In the genomic region with DNA sequence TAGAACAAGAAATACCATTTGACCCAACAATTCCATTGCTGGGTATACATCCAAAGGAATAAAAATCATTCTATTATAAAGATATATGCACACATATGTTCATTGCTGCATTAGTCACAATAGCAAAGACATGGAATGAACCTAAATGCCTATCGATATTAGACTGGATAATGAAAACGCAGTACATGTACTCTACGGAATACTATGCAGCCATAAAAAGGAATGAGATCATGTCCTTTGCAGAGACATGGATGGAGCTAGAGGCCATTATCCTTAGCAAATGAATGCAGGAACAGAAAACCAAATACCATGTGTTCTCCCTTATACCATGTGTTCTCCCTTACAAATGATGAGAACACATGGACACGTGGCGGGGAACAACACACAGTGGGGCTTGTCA, we compare ENCODE assay signal across 33 cellular contexts.
"Had no signal": no experiment of that assay in that cellular context is flagged by ENCODE, and none has a peak within 500 bp of the region (broad histone marks: within the 10 kb centered on the region; RNA-seq: fewer than 3 reads in every experiment).

No MANE protein-coding gene starts in this region.

- FAIRE-seq: astrocyte, bronchial epithelial cell had no signal

- H3K9me3 ChIP-seq: body of pancreas had no signal

- H3K4me1 ChIP-seq: adrenal gland, ascending aorta, body of pancreas, breast epithelium had no signal

- H3K4me3 ChIP-seq: adrenal gland, ascending aorta, body of pancreas, breast epithelium, cardiac muscle cell had no signal

- H3K27me3 ChIP-seq: adrenal gland, ascending aorta, body of pancreas, brain microvascular endothelial cell, breast epithelium, cardiac muscle cell had no signal

- H3K27ac ChIP-seq: adrenal gland, ascending aorta, body of pancreas, brain microvascular endothelial cell, breast epithelium, cardiac muscle cell had no signal

- ATAC-seq: activated naive CD4-positive, alpha-beta T cell treated with anti-CD3 and anti-CD28 coated beads, Interleukin-2, amount 50 U/mL, for 72 hours; activated naive CD8-positive, alpha-beta T cell treated with anti-CD3 and anti-CD28 coated beads, Interleukin-2, amount 50 U/mL, for 24 hours; activated T-cell treated with anti-CD3 and anti-CD28 coated beads, Interleukin-2, amount 50 U/mL, for 4 hours; activated T-cell treated with anti-CD3 and anti-CD28 coated beads, Interleukin-2, amount 50 U/mL, for 72 hours; activated T-helper 17 cell treated with anti-CD3 and anti-CD28 coated beads, Interleukin-2, amount 50 U/mL, for 72 hours; body of pancreas had no signal

- H3K36me3 ChIP-seq: adrenal gland, ascending aorta, brain microvascular endothelial cell, breast epithelium, cardiac muscle cell had no signal

- DNase-seq: activated effector memory CD4-positive, alpha-beta T cell treated with anti-CD3 and anti-CD28 coated beads, Interleukin-2, amount 50 U/mL, for 16 hours; activated effector memory CD4-positive, alpha-beta T cell treated with Interleukin-2 at 50 U/mL for 16 hours; activated gamma-delta T cell; activated gamma-delta T cell treated with Interleukin-2 at 50 U/mL for 16 hours; activated naive CD4-positive, alpha-beta T cell; activated naive CD4-positive, alpha-beta T cell treated with anti-CD3 and anti-CD28 coated beads for 36 hours; activated naive CD4-positive, alpha-beta T cell treated with anti-CD3 and anti-CD28 coated beads, Interleukin-2, amount 10 ng/mL, durations not matched to agents 7 days and 5 days; activated naive CD4-positive, alpha-beta T cell treated with anti-CD3 and anti-CD28 coated beads, Interleukin-2, amount 50 U/mL, for 16 hours; activated naive CD4-positive, alpha-beta T cell treated with Interleukin-2 at 50 U/mL for 16 hours; activated naive CD8-positive, alpha-beta T cell treated with anti-CD3 and anti-CD28 coated beads for 36 hours; activated naive CD8-positive, alpha-beta T cell treated with anti-CD3 and anti-CD28 coated beads, Interleukin-2, amount 10 ng/mL, durations not matched to agents 7 days and 5 days; activated naive CD8-positive, alpha-beta T cell treated with anti-CD3 and anti-CD28 coated beads, Interleukin-2, amount 50 U/mL, for 24 hours; activated T-cell treated with anti-CD3 and anti-CD28 coated beads, Interleukin-2, amount 50 U/mL, for 24 hours; activated T-cell treated with anti-CD3 and anti-CD28 coated beads, Interleukin-2, amount 50 U/mL, for 4 hours; activated T-cell treated with anti-CD3 and anti-CD28 coated beads, Interleukin-2, amount 50 U/mL, for 48 hours; activated T-cell treated with anti-CD3 and anti-CD28 coated beads, Interleukin-2, amount 50 U/mL, for 72 hours; adrenal gland; amniotic stem cell; amygdala; anterior cingulate cortex; aorta; body of pancreas; brain microvascular endothelial cell; caudate nucleus; central memory CD4-positive, alpha-beta T cell; cerebellar nuclear complex had no signal
